ENCODE assay signal across 1 cellular context in genomic region chr3:15339786-15340215, GRCh38.
TF ChIP-seq lines count a peak whose summit lies in the region.

No MANE protein-coding gene starts in this region.

TF ChIP-seq in K562, 482 proteins besides CTCF, POLR2A, EP300 and RAD21 (continued from another document and continues in another):
- TF ChIP-seq PHF8 (IDR thresholded peaks at IDR 0.05; ENCODE audit: borderline replicate concordance, low read length) (no peak), CBX3 (IDR thresholded peaks at IDR 0.05; ENCODE audit: borderline replicate concordance in 1 of 2, low read length in 2 of 2) (no peak), ZNF395 (CRISPR knock-in tag; IDR thresholded peaks at IDR 0.05) (no peak), EHMT2 (IDR thresholded peaks at IDR 0.05) (peak; percentile 73), RNF219 (CRISPR knock-in tag; IDR thresholded peaks at IDR 0.05) (no peak), ZNF75A (CRISPR knock-in tag; IDR thresholded peaks at IDR 0.05) (no peak), MGA (IDR thresholded peaks at IDR 0.05) (no peak), POLR2H (tag; IDR thresholded peaks at IDR 0.05; ENCODE audit: low read depth) (no peak), FOXA3 (CRISPR knock-in tag; conservative IDR thresholded peaks at IDR 0.05 in 1 of 2, IDR thresholded peaks at IDR 0.05 in 1 of 2) (no peak), ZNF436 (CRISPR knock-in tag; IDR thresholded peaks at IDR 0.05) (no peak), ZBTB26 (CRISPR knock-in tag; IDR thresholded peaks at IDR 0.05) (no peak), ZNF407 (IDR thresholded peaks at IDR 0.05; ENCODE audit: low read depth) (no peak), FOSL1 (tag; conservative IDR thresholded peaks at IDR 0.05) (peak; percentile 97), ZHX1 (conservative IDR thresholded peaks at IDR 0.05; ENCODE audit: low read length) (no peak), ZNF57 (CRISPR knock-in tag; IDR thresholded peaks at IDR 0.05) (no peak), JUND (IDR thresholded peaks at IDR 0.05; ENCODE audit: borderline replicate concordance, low read depth, low read length) (peak; percentile 98), JUND (tag; IDR thresholded peaks at IDR 0.05; ENCODE audit: borderline replicate concordance, low read depth, low read length) (peak; percentile 98), SMARCA5 (IDR thresholded peaks at IDR 0.05) (no peak), ARHGAP35 (IDR thresholded peaks at IDR 0.05; ENCODE audit: partially characterized antibody) (no peak), POLR2AphosphoS5 (IDR thresholded peaks at IDR 0.05; ENCODE audit: control insufficient read depth, insufficient read depth, low read depth, low read length) (no peak), HEY1 (CRISPR knock-in tag; IDR thresholded peaks at IDR 0.05; ENCODE audit: borderline replicate concordance) (no peak), SAFB (IDR thresholded peaks at IDR 0.05; ENCODE audit: borderline replicate concordance, low read depth, low read length) (no peak)
